Comparison of ENCODE assay signal across 8 cellular contexts in the genomic region with DNA sequence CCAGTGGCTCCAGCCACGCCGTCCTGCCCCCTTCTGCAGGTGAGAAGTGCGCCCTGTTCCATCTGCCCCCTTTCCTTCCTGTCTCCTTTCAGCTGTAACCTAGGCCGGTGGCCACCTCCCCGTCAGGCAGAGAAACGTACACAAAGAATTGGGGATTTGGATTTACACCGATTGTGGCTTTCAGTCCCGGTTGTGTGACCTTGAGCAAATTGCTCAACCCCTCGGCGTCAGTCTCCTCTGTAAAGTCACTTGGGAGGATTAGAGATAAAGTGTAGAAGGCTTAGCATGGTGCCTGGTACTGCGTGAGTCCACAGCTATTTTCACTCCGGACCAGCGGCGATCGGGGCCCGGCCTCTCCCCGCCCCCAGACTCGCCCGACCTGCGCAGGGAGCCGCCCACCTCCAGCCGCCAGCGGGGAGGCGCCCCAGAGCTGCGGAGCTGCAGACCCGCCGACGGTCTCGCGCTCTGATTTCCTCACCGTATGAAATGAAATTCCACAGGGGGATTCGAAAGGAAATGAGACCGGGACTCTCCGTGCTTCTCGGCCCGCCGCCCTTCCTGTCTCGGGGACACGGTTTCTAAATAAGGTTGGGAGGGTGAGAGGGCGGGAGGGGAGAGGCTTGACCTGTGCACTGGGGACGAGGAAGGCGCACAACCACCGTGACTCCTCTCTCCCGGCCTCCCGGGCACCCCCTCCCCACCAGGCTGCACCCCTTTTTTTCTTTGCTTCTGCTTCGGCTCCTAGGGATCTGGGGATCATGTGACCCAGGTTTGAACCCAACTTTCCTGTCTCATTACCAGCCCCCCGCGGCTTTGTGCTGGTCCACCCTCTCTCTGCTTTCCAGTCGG. TPM values are rescaled to one million over a fixed set of nuclear protein-coding genes. Genes with fewer than 3 reads are reported as not detected.
DNase-seq lines count a peak whose midpoint lies in the region; ATAC-seq and TF ChIP-seq lines count a peak whose summit lies in the region.

No MANE protein-coding gene starts in this region.

- H3K9me3 Mint-ChIP-seq in activated naive CD8-positive, alpha-beta T cell treated with anti-CD3 and anti-CD28 coated beads, Interleukin-2, amount 50 U/mL, for 24 hours, result no peaks in the 10 kb centered on the region

- TF ChIP-seq CTCF in omental fat pad (IDR thresholded peaks at IDR 0.05), result no peak

- no peaks in the 10 kb centered on the region for H3K36me3 Mint-ChIP-seq in activated naive CD8-positive, alpha-beta T cell treated with anti-CD3 and anti-CD28 coated beads, Interleukin-2, amount 50 U/mL, for 24 hours (ENCODE audit: low read depth)

- DNase-seq in DMS53 (lab: John Stamatoyannopoulos, UW) (peak; percentile 94), NCI-H774 (lab: John Stamatoyannopoulos, UW) (peak; percentile 72), Right ventricle myocardium inferior (ENCODE audit: missing footprints) (peak; percentile 92), omental fat pad (ENCODE audit: low spot score) (no peak), cortex of kidney (lab: John Stamatoyannopoulos, UW) (no peak)
- peak; percentile 37 for DNase-seq in activated naive CD8-positive, alpha-beta T cell treated with anti-CD3 and anti-CD28 coated beads, Interleukin-2, amount 50 U/mL, for 24 hours

- peaks cover 54% of the 10 kb centered on the region for H3K27me3 Mint-ChIP-seq in activated naive CD8-positive, alpha-beta T cell treated with anti-CD3 and anti-CD28 coated beads, Interleukin-2, amount 50 U/mL, for 24 hours

- peak overlapping the region; percentile 82 for H3K4me3 Mint-ChIP-seq in activated naive CD8-positive, alpha-beta T cell treated with anti-CD3 and anti-CD28 coated beads, Interleukin-2, amount 50 U/mL, for 24 hours

- intact Hi-C loops in Right ventricle myocardium inferior (cut with DNase I), result loop anchor here (1.0 to 10.0 kb wide), 5 partner anchors 15 to 139 kb away; partner anchors contain the start of gene TMEM135

- peaks cover 8% of the 10 kb centered on the region for H3K4me1 Mint-ChIP-seq in activated naive CD8-positive, alpha-beta T cell treated with anti-CD3 and anti-CD28 coated beads, Interleukin-2, amount 50 U/mL, for 24 hours

- no peak overlapping the region for H3K27ac Mint-ChIP-seq in activated naive CD8-positive, alpha-beta T cell treated with anti-CD3 and anti-CD28 coated beads, Interleukin-2, amount 50 U/mL, for 24 hours

- ATAC-seq in GM19452 (IDR thresholded peaks at IDR 0.05; ENCODE audit: unreplicated experiment) (peak; percentile 48), HG03439 (IDR thresholded peaks at IDR 0.05; ENCODE audit: unreplicated experiment) (peak; percentile 64), Right ventricle myocardium inferior (peak; percentile 88), omental fat pad (ENCODE audit: low FRiP score) (peak; percentile 94)
- peak; percentile 50 for ATAC-seq in activated naive CD8-positive, alpha-beta T cell treated with anti-CD3 and anti-CD28 coated beads, Interleukin-2, amount 50 U/mL, for 24 hours

RNA-seq across cellular contexts. Expression of gene FZD4, which starts 0.7 kb away (rescaled TPM):
- total RNA-seq in Right ventricle myocardium inferior, result 31.3 TPM
- 100 to 1,000 TPM; 220 to 537 (median 235) TPM for total RNA-seq in omental fat pad

Comparison
In these comparisons a context has a peak if more than half of its experiments do, and no peak if none do; other contexts are left out.
1. DNase-seq: peak in DMS53 (single experiment), NCI-H774 (single experiment), activated naive CD8-positive, alpha-beta T cell treated with anti-CD3 and anti-CD28 coated beads, Interleukin-2, amount 50 U/mL, for 24 hours (single experiment) and Right ventricle myocardium inferior (single experiment); none in omental fat pad (single experiment) and cortex of kidney (single experiment).
2. Peak in every context shown above with its lines, with median percentiles within 50 percentile points of each other: ATAC-seq.